Comparison of ENCODE assay signal across 21 cellular contexts in genomic region chr5:168885324-168886120, GRCh38.
DNase-seq lines count a peak whose midpoint lies in the region; ATAC-seq and TF ChIP-seq lines count a peak whose summit lies in the region.
"Had no signal": no experiment of that assay in that cellular context is flagged by ENCODE, and none has a peak within 500 bp of the region (broad histone marks: within the 10 kb centered on the region; RNA-seq: fewer than 3 reads in every experiment).

No MANE protein-coding gene starts in this region.

- H3K27me3 ChIP-seq in adrenal gland (no peaks in the 10 kb centered on the region), neuronal stem cell (ENCODE audit: control insufficient read depth in 3 of 3, insufficient read depth in 3 of 3, low read depth in 1 of 3, low read length in 3 of 3) (no peaks in the 10 kb centered on the region)
- H3K27me3 ChIP-seq: tibial artery had no signal

- H3K9me3 ChIP-seq in adrenal gland (replicated peaks in 1 of 3) (no peaks in the 10 kb centered on the region), neuronal stem cell (replicated peaks in 1 of 2; ENCODE audit: control insufficient read depth in 2 of 2, insufficient read depth in 1 of 2, low read depth in 1 of 2, low read length in 2 of 2) (no peaks in the 10 kb centered on the region)
- H3K9me3 ChIP-seq: Caco-2, tibial artery had no signal

- no peak overlapping the region for H4K91ac ChIP-seq in neuronal stem cell (ENCODE audit: low read depth, low read length, poor library complexity)

- no peak overlapping the region for H3K4ac ChIP-seq in neuronal stem cell (ENCODE audit: low read length)

- no peaks in the 10 kb centered on the region for H3K79me1 ChIP-seq in neuronal stem cell (ENCODE audit: low read depth, low read length)

- DNase-seq in CD1c-positive myeloid dendritic cell (ENCODE audit: extremely low spot score) (peak; percentile 39), adrenal gland (peak in 6 of 7 donors; percentile 19 to 77 (median 34)), left cardiac atrium (peak; percentile 59), neuronal stem cell (ENCODE audit: low spot score) (peak; percentile 62), activated gamma-delta T cell treated with Interleukin-2 at 50 U/mL for 16 hours (no peak), NCI-H345 (lab: John Stamatoyannopoulos, UW) (no peak), GM13977 (ENCODE audit: low spot score) (no peak)
- no peak for DNase-seq in central memory CD4-positive, alpha-beta T cell
- DNase-seq: activated B cell treated with CpG ODN at 0.5 μM for 24 hours; activated CD4-positive, alpha-beta memory T cell treated with anti-CD3 and anti-CD28 coated beads, Interleukin-2, amount 10 ng/mL, durations not matched to agents 7 days and 5 days; activated naive CD4-positive, alpha-beta T cell treated with anti-CD3 and anti-CD28 coated beads, Interleukin-2, amount 10 ng/mL, durations not matched to agents 7 days and 5 days; activated T-cell treated with anti-CD3 and anti-CD28 coated beads, Interleukin-2, amount 50 U/mL, for 24 hours; aorta; Caco-2; HFFc6; KBM-7; NCI-H2081 treated with DMSO at 0.1 percent for 48 hours; NCI-H510A treated with DMSO at 0.1 percent for 48 hours; SHP77; tibial artery had no signal

- H3K14ac ChIP-seq in neuronal stem cell (ENCODE audit: low read length): no peak overlapping the region

- intact Hi-C loops in adrenal gland (cut with DNase I) (no loop called here), left cardiac atrium (cut with DNase I) (no loop called here)

- peak; percentile 69 to 86 for ATAC-seq in left cardiac atrium
- ATAC-seq: stimulated activated memory B cell treated with anti-CD40 and anti-IgM and Interleukin-4, amounts not matched to agents 10 μg/mL and 1 μg/mL and 100 μg/mL, for 72 hours had no signal

- peak overlapping the region; percentile 78 for H2AFZ ChIP-seq in neuronal stem cell (ENCODE audit: low read length)

- H3K27ac ChIP-seq in adrenal gland (peak overlapping the region in 1 of 5 donors; percentile 24), neuronal stem cell (replicated peaks; ENCODE audit: low read length) (no peak overlapping the region)
- H3K27ac ChIP-seq: tibial artery had no signal

- no peak overlapping the region for H4K8ac ChIP-seq in neuronal stem cell (ENCODE audit: low read depth, low read length)

- TF ChIP-seq POLR2A in adrenal gland (IDR thresholded peaks at IDR 0.05): no peak

- H2AK5ac ChIP-seq in neuronal stem cell (ENCODE audit: low read depth, low read length): no peak overlapping the region

- no peak overlapping the region for H2BK120ac ChIP-seq in neuronal stem cell (ENCODE audit: low read depth, low read length)

- H3K4me1 ChIP-seq in adrenal gland (replicated peaks in 1 of 2) (peaks cover 0 to 28% of the 10 kb centered on the region in 2 donors), neuronal stem cell (ENCODE audit: control insufficient read depth in 2 of 2, insufficient read depth in 1 of 2, low read depth in 1 of 2, low read length in 2 of 2) (peaks cover 36 to 70% of the 10 kb centered on the region in 2 donors)
- H3K4me1 ChIP-seq: Caco-2 had no signal

- H3K36me3 ChIP-seq in adrenal gland (replicated peaks in 1 of 2) (no peaks in the 10 kb centered on the region), neuronal stem cell (replicated peaks in 1 of 2; ENCODE audit: control insufficient read depth in 2 of 2, insufficient read depth in 2 of 2, low read length in 2 of 2) (no peaks in the 10 kb centered on the region)
- H3K36me3 ChIP-seq: tibial artery had no signal

- no peak overlapping the region for H2BK15ac ChIP-seq in neuronal stem cell (ENCODE audit: low read length)

- H2BK5ac ChIP-seq in neuronal stem cell (ENCODE audit: low read length): no peak overlapping the region

- H3K4me3 ChIP-seq in adrenal gland (no peak overlapping the region), neuronal stem cell (ENCODE audit: low read length in 2 of 2) (peak overlapping the region in 1 of 2 donors; percentile 31)
- H3K4me3 ChIP-seq: tibial artery had no signal

- no peak overlapping the region for H3K9ac ChIP-seq in neuronal stem cell (ENCODE audit: low read depth, low read length, poor library complexity)

- in situ Hi-C loops in GM13977 (cut with MboI; ENCODE audit: low pct_unique_long_range_greater_than_20kb, low sequenced_read_pairs, unreplicated experiment): no loop called here

- H3K4me2 ChIP-seq in neuronal stem cell (ENCODE audit: insufficient read depth, low read length, poor library complexity, severe bottlenecking): no peak overlapping the region

- no peak overlapping the region for H3K18ac ChIP-seq in neuronal stem cell (ENCODE audit: low read length)

- WGBS in adrenal gland, 4 donors: 63 to 71% (median 68%) methylated on average over 13 to 14 of the region's 14 CpGs
- WGBS in neuronal stem cell (ENCODE audit: extremely low coverage in 2 of 2, insufficient read length in 2 of 2, insufficient replicate concordance in 1 of 2), 2 donors: no CpG with 5 or more reads among the region's 14 CpGs

- H3K23ac ChIP-seq in neuronal stem cell (ENCODE audit: low read depth, low read length, poor library complexity): no peak overlapping the region

- H2BK12ac ChIP-seq in neuronal stem cell (ENCODE audit: low read length): no peak overlapping the region

- TF ChIP-seq CTCF in adrenal gland (IDR thresholded peaks at IDR 0.05): no peak
- no peak for TF ChIP-seq CTCF in GM13977 (IDR thresholded peaks at IDR 0.05; ENCODE audit: extremely low read depth, insufficient read depth, missing control alignments)

Comparison
In these comparisons a context has a peak if more than half of its experiments do, and no peak if none do; other contexts are left out.
1. DNase-seq: peak in CD1c-positive myeloid dendritic cell (single experiment), adrenal gland (6 of 7), left cardiac atrium (single experiment) and neuronal stem cell (single experiment); none in activated gamma-delta T cell treated with Interleukin-2 at 50 U/mL for 16 hours (single experiment), central memory CD4-positive, alpha-beta T cell (single experiment), NCI-H345 (single experiment) and GM13977 (single experiment).